ENCODE assay signal across 9 cellular contexts in genomic region chr2:68464651-68465050, GRCh38.
"Had no signal": no experiment of that assay in that cellular context is flagged by ENCODE, and none has a peak within 500 bp of the region (broad histone marks: within the 10 kb centered on the region; RNA-seq: fewer than 3 reads in every experiment).

No MANE protein-coding gene starts in this region.

- H3K4me3 Mint-ChIP-seq: activated naive CD8-positive, alpha-beta T cell had no signal

- H3K9me3 ChIP-seq: esophagus squamous epithelium, sigmoid colon, upper lobe of left lung had no signal

- H3K27me3 ChIP-seq: esophagus squamous epithelium, sigmoid colon, upper lobe of left lung had no signal

- H3K36me3 Mint-ChIP-seq: activated naive CD8-positive, alpha-beta T cell had no signal

- H3K36me3 ChIP-seq: esophagus squamous epithelium, sigmoid colon, upper lobe of left lung had no signal

- H3K27ac ChIP-seq: sigmoid colon, upper lobe of left lung had no signal

- H3K4me3 ChIP-seq: esophagus squamous epithelium, sigmoid colon, upper lobe of left lung had no signal

- H3K27me3 Mint-ChIP-seq: activated naive CD8-positive, alpha-beta T cell had no signal

- ATAC-seq: left lobe of liver had no signal

- DNase-seq: activated CD4-positive, alpha-beta T cell treated with anti-CD3 and anti-CD28 coated beads for 1 hour; amygdala; esophagus squamous epithelium; head of caudate nucleus; sigmoid colon; T-helper 9 cell; upper lobe of left lung had no signal
